ENCODE assay signal across 9 cellular contexts in the genomic region with DNA sequence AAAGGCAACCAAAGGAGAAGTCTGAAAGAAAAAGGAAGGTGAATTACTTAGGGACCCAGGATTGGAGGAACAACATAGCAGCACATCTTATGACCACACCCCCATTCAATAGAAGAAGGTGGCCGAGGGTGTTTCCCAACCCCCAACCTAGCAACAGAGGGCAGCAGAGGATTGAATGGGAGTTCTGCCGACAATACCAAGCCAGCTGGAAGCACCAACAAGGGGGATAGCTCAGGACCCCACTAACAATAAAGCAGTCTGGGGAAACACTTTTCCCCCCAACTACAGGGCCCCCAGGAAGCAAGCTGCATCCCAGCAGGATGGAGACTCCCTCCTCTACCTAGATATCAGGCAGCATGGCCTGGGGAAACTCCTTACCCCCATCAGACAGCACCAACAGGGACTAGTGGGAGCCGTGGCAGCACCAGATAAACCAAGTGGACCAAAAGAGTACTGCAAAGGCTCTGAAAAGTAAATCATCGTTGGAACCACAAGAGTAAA.
DNase-seq lines count a peak whose midpoint lies in the region; ATAC-seq, FAIRE-seq and TF ChIP-seq lines count a peak whose summit lies in the region.
"Had no signal": no experiment of that assay in that cellular context is flagged by ENCODE, and none has a peak within 500 bp of the region (broad histone marks: within the 10 kb centered on the region; RNA-seq: fewer than 3 reads in every experiment).

No MANE protein-coding gene starts in this region.

- FAIRE-seq in astrocyte (lab: Jason Lieb, UNC), result no peak
- FAIRE-seq: endometrium had no signal

- peaks cover 2% of the 10 kb centered on the region for H3K36me3 Mint-ChIP-seq in astrocyte (ENCODE audit: low read depth, unreplicated experiment)

- H3K4me3 Mint-ChIP-seq in astrocyte (ENCODE audit: unreplicated experiment), result no peak overlapping the region

- H3K9ac ChIP-seq in astrocyte (ENCODE audit: low read length), result peak overlapping the region; percentile 65
- no peak overlapping the region for H3K9ac ChIP-seq in iPS-20b (ENCODE audit: low read depth, low read length)
- peak overlapping the region; percentile 55 to 66 for H3K9ac ChIP-seq in stomach smooth muscle (ENCODE audit: low read length in 2 of 2)

- TF ChIP-seq CTCF in AG09309 (IDR thresholded peaks at IDR 0.05; ENCODE audit: control insufficient read depth, insufficient read depth, low read depth, low read length, missing control alignments), result peak; percentile 22
- TF ChIP-seq CTCF in astrocyte (IDR thresholded peaks at IDR 0.05; ENCODE audit: insufficient read depth, low read depth, low read length), result peak; percentile 10

- peak overlapping the region; percentile 40 for H2AFZ ChIP-seq in astrocyte (ENCODE audit: low read depth, low read length)

- H3K4me1 ChIP-seq in astrocyte (ENCODE audit: insufficient read depth, low read length), result peaks cover 25% of the 10 kb centered on the region
- H3K4me1 ChIP-seq in iPS-20b (ENCODE audit: insufficient read depth, low read length), result peaks cover 8% of the 10 kb centered on the region
- peaks cover 48% of the 10 kb centered on the region for H3K4me1 ChIP-seq in stomach smooth muscle (ENCODE audit: control insufficient read depth, insufficient read depth, low read length)

- H3K9me3 ChIP-seq in astrocyte (ENCODE audit: insufficient read depth, low read depth, low read length), result no peaks in the 10 kb centered on the region
- H3K9me3 ChIP-seq in iPS-20b (ENCODE audit: insufficient read depth, low read depth, low read length), result no peaks in the 10 kb centered on the region
- H3K9me3 ChIP-seq in stomach smooth muscle (ENCODE audit: control insufficient read depth in 2 of 2, low read length in 2 of 2), result no peaks in the 10 kb centered on the region

- peak overlapping the region; percentile 67 for H3K4me2 ChIP-seq in astrocyte (ENCODE audit: low read length)

- no peaks in the 10 kb centered on the region for H3K9me3 Mint-ChIP-seq in astrocyte (ENCODE audit: unreplicated experiment)

- no peaks in the 10 kb centered on the region for H3K36me3 ChIP-seq in astrocyte (ENCODE audit: insufficient read depth, low read length)
- H3K36me3 ChIP-seq in iPS-20b (ENCODE audit: insufficient read depth, low read depth, low read length), result no peaks in the 10 kb centered on the region
- H3K36me3 ChIP-seq in stomach smooth muscle (ENCODE audit: control insufficient read depth in 2 of 2, insufficient read depth in 2 of 2, low read length in 2 of 2), result no peaks in the 10 kb centered on the region

- peaks cover 36% of the 10 kb centered on the region for H3K4me1 Mint-ChIP-seq in astrocyte (ENCODE audit: low read depth, unreplicated experiment)

- H3K27ac Mint-ChIP-seq in astrocyte (ENCODE audit: unreplicated experiment), result peak overlapping the region; percentile 87

- DNase-seq in AG09309 (ENCODE audit: low read depth) (no peak), HT1080 (ENCODE audit: low read depth) (peak; percentile 73), astrocyte (ENCODE audit: low read depth) (peak; percentile 25), SKM-1 (lab: John Stamatoyannopoulos, UW; ENCODE audit: unreplicated experiment) (no peak), NCI-H1048 (lab: John Stamatoyannopoulos, UW) (no peak)

- no peak for ATAC-seq in HG02798 (IDR thresholded peaks at IDR 0.05; ENCODE audit: poor library complexity, unreplicated experiment)

- H3K27me3 ChIP-seq in astrocyte (ENCODE audit: insufficient read depth, low read length) (no peaks in the 10 kb centered on the region), iPS-20b (ENCODE audit: insufficient read depth, low read length) (peaks cover 21% of the 10 kb centered on the region), stomach smooth muscle (ENCODE audit: control insufficient read depth in 1 of 2, insufficient read depth in 2 of 2, low read length in 2 of 2) (no peaks in the 10 kb centered on the region)

- H3K27ac ChIP-seq in astrocyte (ENCODE audit: low read depth, low read length), result peak overlapping the region; percentile 85
- H3K27ac ChIP-seq in iPS-20b (ENCODE audit: low read length), result no peak overlapping the region
- H3K27ac ChIP-seq in stomach smooth muscle (ENCODE audit: low read length), result peak overlapping the region; percentile 97

- H3K4me3 ChIP-seq in AG09309 (ENCODE audit: control insufficient read depth, low read depth, low read length) (no peak overlapping the region), astrocyte (ENCODE audit: insufficient read depth, low read depth, low read length) (no peak overlapping the region), iPS-20b (ENCODE audit: low read length) (peak overlapping the region; percentile 39; the same call in 1 of the 2 replicates), stomach smooth muscle (ENCODE audit: low read length in 2 of 2) (peak overlapping the region; percentile 4 to 22)

- no peaks in the 10 kb centered on the region for H3K27me3 Mint-ChIP-seq in astrocyte (ENCODE audit: low read depth, unreplicated experiment)

- no peaks in the 10 kb centered on the region for H4K20me1 ChIP-seq in astrocyte (ENCODE audit: insufficient read depth, low read length)

- H3K79me2 ChIP-seq in astrocyte (ENCODE audit: insufficient read depth, low read length), result peaks cover 16% of the 10 kb centered on the region

Comparison
In these comparisons a context has a peak if more than half of its experiments do, and no peak if none do; other contexts are left out.
1. DNase-seq: peak in HT1080 (single experiment) and astrocyte (single experiment); none in AG09309 (single experiment), SKM-1 (single experiment) and NCI-H1048 (single experiment).
2. H3K4me3 ChIP-seq: peak in iPS-20b (single experiment) and stomach smooth muscle (2 of 2); none in AG09309 (single experiment) and astrocyte (single experiment).